8 cellular contexts compared by ENCODE assay signal in genomic region chr11:73359930-73360742, GRCh38. TPM values are rescaled to one million over a fixed set of nuclear protein-coding genes. Genes with fewer than 3 reads are reported as not detected.
DNase-seq lines count a peak whose midpoint lies in the region; FAIRE-seq and TF ChIP-seq lines count a peak whose summit lies in the region.

No MANE protein-coding gene starts in this region.

- CTCF ChIA-PET in A673 (lab: Charles Lee): interaction anchor here (0.6 to 1.3 kb wide), 8 partner anchors 9 to 238 kb away, joined by 3 to 21 read pairs (median 5); partner anchors contain the start of gene FAM168A
- CTCF ChIA-PET in CD4-positive, alpha-beta memory T cell (lab: Charles Lee; ENCODE audit: partially characterized antibody): interaction anchor here (0.8 to 10.5 kb wide), 9 partner anchors 8 to 266 kb away, joined by 3 to 125 read pairs (median 3); partner anchors contain the start of gene ARHGEF17

- H3K27me3 ChIP-seq in A673 (replicated peaks; ENCODE audit: insufficient read depth, low read depth, low read length, poor library complexity) (no peaks in the 10 kb centered on the region), small intestine (ENCODE audit: control insufficient read depth in 2 of 2, insufficient read depth in 2 of 2, low read length in 2 of 2) (no peaks in the 10 kb centered on the region)
- no peaks in the 10 kb centered on the region for H3K27me3 ChIP-seq in CD4-positive, alpha-beta memory T cell (ENCODE audit: insufficient read depth, low read length)

- intact Hi-C loops in A673 (cut with micrococcal nuclease; ENCODE audit: unreplicated experiment): no loop called here
- intact Hi-C loops in CD4-positive, alpha-beta memory T cell (cut with micrococcal nuclease): loop anchor here (2.0 kb wide), 1 partner anchor 17 kb away; the partner anchor contains the start of gene RELT

- no peaks in the 10 kb centered on the region for H3K9me3 Mint-ChIP-seq in neural crest cell
- H3K9me3 Mint-ChIP-seq in CD4-positive, alpha-beta memory T cell: no peaks in the 10 kb centered on the region

- BruUV-seq in A673 (replicated peaks; lab: Mats Ljungman, UMichigan): no TSS peak

- 86 to 90% (median 88%) methylated on average over 18 to 19 of the region's 19 CpGs for WGBS in small intestine, 3 donors

- POLR2A ChIA-PET in A673 (lab: Charles Lee; ENCODE audit: low non-redundant PET): interaction anchor here (0.6 kb wide), 1 partner anchor 185 kb away, joined by 8 read pairs; no protein-coding TSS in a partner anchor
- POLR2A ChIA-PET in CD4-positive, alpha-beta memory T cell (lab: Charles Lee; ENCODE audit: partially characterized antibody): no interaction called here

- H3K9me3 ChIP-seq in A673 (ENCODE audit: low read depth, low read length, poor library complexity, severe bottlenecking) (no peaks in the 10 kb centered on the region), small intestine (ENCODE audit: control insufficient read depth, low read depth) (no peaks in the 10 kb centered on the region)
- no peaks in the 10 kb centered on the region for H3K9me3 ChIP-seq in CD4-positive, alpha-beta memory T cell (ENCODE audit: control insufficient read depth in 1 of 2, low read length in 2 of 2)

- no peak overlapping the region for H3K4me3 Mint-ChIP-seq in neural crest cell
- no peak overlapping the region for H3K4me3 Mint-ChIP-seq in CD4-positive, alpha-beta memory T cell

- no peak overlapping the region for H3K4me3 ChIP-seq in A673 (ENCODE audit: low read depth, low read length, poor library complexity, severe bottlenecking)
- no peak overlapping the region for H3K4me3 ChIP-seq in cardiac fibroblast (replicated peaks in 1 of 2; ENCODE audit: low read depth in 2 of 2, low read length in 2 of 2)
- H3K4me3 ChIP-seq in small intestine (ENCODE audit: low read depth in 1 of 2, low read length in 2 of 2): no peak overlapping the region
- no peak overlapping the region for H3K4me3 ChIP-seq in CD4-positive, alpha-beta memory T cell (ENCODE audit: low read length in 2 of 2)

- H3K4me1 Mint-ChIP-seq in neural crest cell: peaks cover 4% of the 10 kb centered on the region
- H3K4me1 Mint-ChIP-seq in CD4-positive, alpha-beta memory T cell: peaks cover 0 to 9% (median 3%) of the 10 kb centered on the region in 4 donors

- peak; percentile 67 for TF ChIP-seq CTCF in A673 (conservative IDR thresholded peaks at IDR 0.05; ENCODE audit: low read depth, low read length)
- TF ChIP-seq CTCF in GM12873 (IDR thresholded peaks at IDR 0.05; ENCODE audit: insufficient read depth, low read depth, low read length, missing control alignments): peak; percentile 69
- TF ChIP-seq CTCF in cardiac fibroblast (IDR thresholded peaks at IDR 0.05; ENCODE audit: low read depth, low read length): peak; percentile 47
- TF ChIP-seq CTCF in neural crest cell (conservative IDR thresholded peaks at IDR 0.05): peak; percentile 60

- DNase-seq in A673 (ENCODE audit: low spot score) (peak; percentile 73), RPMI7951 (ENCODE audit: low read depth) (peak; percentile 25), cardiac fibroblast (ENCODE audit: low read depth in 2 of 2) (peak; percentile 47 to 63), neural crest cell (ENCODE audit: low read depth, low spot score) (peak; percentile 45), small intestine (no peak), LoVo (ENCODE audit: low spot score) (no peak)
- DNase-seq in CD4-positive, alpha-beta memory T cell: no peak

- H3K27ac ChIP-seq in A673 (ENCODE audit: low read depth, low read length, poor library complexity, severe bottlenecking) (no peak overlapping the region), small intestine (ENCODE audit: low read depth in 1 of 2, low read length in 1 of 2) (no peak overlapping the region)
- H3K27ac ChIP-seq in CD4-positive, alpha-beta memory T cell (ENCODE audit: low read depth, low read length): no peak overlapping the region

- peaks cover 5% of the 10 kb centered on the region for H3K36me3 Mint-ChIP-seq in neural crest cell (ENCODE audit: low read depth)
- no peaks in the 10 kb centered on the region for H3K36me3 Mint-ChIP-seq in CD4-positive, alpha-beta memory T cell

- FAIRE-seq in small intestine (lab: Jason Lieb, UNC): no peak

- H3K4me1 ChIP-seq in A673 (ENCODE audit: insufficient read depth, low read length, poor library complexity, severe bottlenecking): no peaks in the 10 kb centered on the region
- H3K4me1 ChIP-seq in small intestine (ENCODE audit: control insufficient read depth in 2 of 2, insufficient read depth in 1 of 2, low read depth in 1 of 2, low read length in 1 of 2): no peaks in the 10 kb centered on the region
- peaks cover 2% of the 10 kb centered on the region for H3K4me1 ChIP-seq in CD4-positive, alpha-beta memory T cell (ENCODE audit: insufficient read depth, low read length)

- H3K36me3 ChIP-seq in A673 (ENCODE audit: insufficient read depth, low read length, poor library complexity, severe bottlenecking) (peaks cover 14% of the 10 kb centered on the region), small intestine (ENCODE audit: control insufficient read depth in 2 of 2, insufficient read depth in 2 of 2, low read length in 2 of 2) (no peaks in the 10 kb centered on the region)
- H3K36me3 ChIP-seq in CD4-positive, alpha-beta memory T cell (ENCODE audit: insufficient read depth, low read length): no peaks in the 10 kb centered on the region

- H3K27ac Mint-ChIP-seq in neural crest cell (ENCODE audit: unreplicated experiment): no peak overlapping the region
- peak overlapping the region in 2 of 7 donors; percentile 8 to 75 for H3K27ac Mint-ChIP-seq in CD4-positive, alpha-beta memory T cell

- no peaks in the 10 kb centered on the region for H3K27me3 Mint-ChIP-seq in neural crest cell (ENCODE audit: low read depth)
- no peaks in the 10 kb centered on the region for H3K27me3 Mint-ChIP-seq in CD4-positive, alpha-beta memory T cell

RNA-seq across cellular contexts. Expression of gene RELT, which starts 16.1 kb away (rescaled TPM):
- 16.2 and 20.9 TPM in 2 replicates for total RNA-seq in A673 (2021)
- total RNA-seq in RPMI7951 (2014; rRNA removed; shearing (Covaris generic)): 4.2 and 5.1 TPM in 2 replicates
- 18.4 and 20.9 TPM in 2 replicates for total RNA-seq in neural crest cell
- polyA plus RNA-seq in small intestine: 1 to 10 TPM in 2 of 3 donors, under 1 TPM in 1; 0.67 to 3.3 (median 1.1) TPM
- 10 to 100 TPM; 12.1 to 12.9 TPM for total RNA-seq in CD4-positive, alpha-beta memory T cell
- polyA plus RNA-seq in CD4-positive, alpha-beta memory T cell: 1 to 10 TPM; 2.2 to 5.2 TPM

RNA-seq across cellular contexts. Expression of gene ARHGEF17, which starts 52.1 kb away (rescaled TPM):
- 24.0 and 32.0 TPM in 2 replicates for total RNA-seq in A673 (2021)
- total RNA-seq in RPMI7951 (2014; rRNA removed; shearing (Covaris generic)): 9.1 and 9.4 TPM in 2 replicates
- 51.3 and 55.7 TPM in 2 replicates for total RNA-seq in neural crest cell
- 10 to 100 TPM in 1 of 3 donors, 1 to 10 TPM in 1, under 1 TPM in 1; 0.67 to 11.6 (median 1.4) TPM for polyA plus RNA-seq in small intestine
- under 1 TPM in 1 of 2 experiments, not detected in 1; 0.23 TPM for total RNA-seq in CD4-positive, alpha-beta memory T cell
- not detected for polyA plus RNA-seq in CD4-positive, alpha-beta memory T cell

Comparison
In these comparisons a context has a peak if more than half of its experiments do, and no peak if none do; other contexts are left out.
1. DNase-seq: peak in A673 (single experiment), RPMI7951 (single experiment), cardiac fibroblast (2 of 2) and neural crest cell (single experiment); none in small intestine (single experiment), LoVo (single experiment) and CD4-positive, alpha-beta memory T cell (0 of 5).
2. Peak in every context shown above with its lines, with median percentiles within 50 percentile points of each other: CTCF ChIP-seq.